8 cellular contexts compared by ENCODE assay signal in the genomic region with DNA sequence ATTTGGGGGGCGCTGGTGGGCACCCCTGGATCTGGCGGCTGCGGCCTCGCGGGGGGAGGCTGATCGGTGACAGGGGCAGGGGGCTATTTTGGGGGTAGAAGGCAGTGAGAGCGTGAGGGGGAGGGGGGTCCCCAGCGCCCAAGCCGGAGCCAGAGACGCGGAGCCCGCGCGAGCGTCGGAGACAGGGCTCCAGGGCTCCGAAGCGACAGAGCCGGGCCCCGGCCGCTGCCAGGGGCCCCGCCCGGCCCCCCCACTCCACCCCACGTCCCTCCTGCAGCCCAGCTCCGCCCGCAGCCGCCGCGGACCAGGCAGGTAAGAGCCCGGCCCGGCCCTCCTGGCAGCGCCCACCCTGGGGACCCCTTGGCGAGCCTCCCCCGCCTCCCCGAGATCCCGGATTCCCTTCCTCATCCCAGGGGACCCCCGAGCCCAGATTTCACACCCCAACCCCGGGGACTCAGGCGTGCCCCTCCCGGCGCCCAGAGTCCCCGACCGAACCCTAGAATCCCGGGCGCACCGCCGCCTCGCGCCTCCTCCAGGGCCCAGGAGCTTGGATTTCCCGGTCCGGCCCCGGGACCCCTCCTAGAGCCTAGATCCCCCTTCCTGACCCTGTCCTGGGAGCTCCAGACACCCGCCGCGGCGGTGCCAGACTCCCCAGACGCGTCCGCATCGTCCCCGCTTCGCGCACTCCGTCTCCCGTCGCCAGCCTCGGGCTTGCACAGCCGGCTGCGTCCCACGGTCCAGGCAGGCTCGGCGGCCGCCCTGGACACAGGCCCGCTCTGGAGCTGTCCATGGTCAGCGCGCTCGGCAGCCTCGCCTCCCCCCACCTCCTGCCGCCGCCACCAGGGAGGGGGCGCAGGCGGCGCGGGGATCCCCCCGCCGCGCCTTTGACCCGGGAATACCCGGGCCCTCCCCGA. TPM values are rescaled to one million over a fixed set of nuclear protein-coding genes. Genes with fewer than 3 reads are reported as not detected.
DNase-seq lines count a peak whose midpoint lies in the region; ATAC-seq, FAIRE-seq and TF ChIP-seq lines count a peak whose summit lies in the region.

TSS of gene PPFIA3 (plus strand) at position 134 of the 914 bp plus-strand sequence. CDS start 8,330 bp downstream, outside the sequence.

- POLR2A ChIA-PET in K562 (lab: Yijun Ruan, JAX): interaction anchor here (0.6 to 1.4 kb wide), 6 partner anchors 9 to 248 kb away, joined by 3 to 6 read pairs (median 4); partner anchors contain the start of gene PPP1R15A

- H3K9me1 ChIP-seq in K562 (ENCODE audit: control insufficient read depth, insufficient read depth, low read length): no peaks in the 10 kb centered on the region

- CTCF ChIA-PET in K562 (lab: Yijun Ruan, JAX; ENCODE audit: low intra/inter-chr PET ratio): no interaction called here

- ATAC-seq in K562 (peak; percentile 69), HG03460 (IDR thresholded peaks at IDR 0.05; ENCODE audit: unreplicated experiment) (no peak)

- H3K4me3 ChIP-seq in GM12865 (ENCODE audit: low read depth, low read length): peak within 1 kb of the TSS; percentile 64
- H3K4me3 ChIP-seq in OCI-LY3 (ENCODE audit: low read length): peak within 1 kb of the TSS; percentile 92
- H3K4me3 ChIP-seq in K562: peak within 1 kb of the TSS; percentile 53
- H3K4me3 ChIP-seq in iPS-11a (ENCODE audit: low read depth, low read length): peak within 1 kb of the TSS; percentile 72
- peak within 1 kb of the TSS; percentile 69 for H3K4me3 ChIP-seq in retinal pigment epithelial cell (ENCODE audit: low read length)

- no peak for TF ChIP-seq EP300 in K562 (IDR thresholded peaks at IDR 0.05; ENCODE audit: low read length)

- H3K27me3 ChIP-seq in OCI-LY3 (ENCODE audit: low read depth, low read length): no peaks in the 10 kb centered on the region
- H3K27me3 ChIP-seq in K562 (ENCODE audit: control insufficient read depth in 2 of 2, insufficient read depth in 2 of 2, low read length in 2 of 2): no peaks in the 10 kb centered on the region

- DNase-seq in GM12865 (ENCODE audit: low read depth): no peak
- peak; percentile 52 to 69 (median 53) for DNase-seq in K562 (ENCODE audit: extremely low read depth in 1 of 4, low spot score in 3 of 4)
- no peak for DNase-seq in retinal pigment epithelial cell (ENCODE audit: low read depth)
- DNase-seq in pons (ENCODE audit: low spot score): no peak
- no peak for DNase-seq in NCI-H2029 treated with DMSO at 0.1 percent for 48 hours (lab: John Stamatoyannopoulos, UW)

- intact Hi-C loops in K562 (cut with micrococcal nuclease): loop anchor here (5.0 kb wide), 1 partner anchor 38 kb away; the partner anchor contains the start of genes HRC and TRPM4

- TF ChIP-seq RAD21 in K562 (CRISPR knock-in tag; conservative IDR thresholded peaks at IDR 0.05 in 1 of 2, IDR thresholded peaks at IDR 0.05 in 1 of 2): no peak

- BruUV-seq in K562 (replicated peaks; lab: Mats Ljungman, UMichigan): no TSS peak

- H3K27ac ChIP-seq in OCI-LY3 (ENCODE audit: low read length): peak within 1 kb of the TSS; percentile 72
- peak within 1 kb of the TSS; percentile 98 for H3K27ac ChIP-seq in K562 (ENCODE audit: extremely low read depth, low read depth, low read length)

- no peaks in the 10 kb centered on the region for H4K20me1 ChIP-seq in OCI-LY3 (ENCODE audit: insufficient read depth, low read length)
- no peaks in the 10 kb centered on the region; the same call in 1 of the 2 replicates for H4K20me1 ChIP-seq in K562 (replicated peaks; ENCODE audit: control insufficient read depth, insufficient read depth, low read length)

- H3K9ac ChIP-seq in OCI-LY3 (ENCODE audit: low read length): peak within 1 kb of the TSS; percentile 90
- peak within 1 kb of the TSS; percentile 95 to 98 for H3K9ac ChIP-seq in K562 (ENCODE audit: insufficient read depth in 1 of 2, low read depth in 2 of 2, low read length in 2 of 2)

- no peaks in the 10 kb centered on the region for H3K9me3 ChIP-seq in OCI-LY3 (ENCODE audit: insufficient read depth, low read length)
- H3K9me3 ChIP-seq in K562 (replicated peaks; ENCODE audit: control insufficient read depth, insufficient read depth, low read depth, low read length): no peaks in the 10 kb centered on the region

- H3K4me2 ChIP-seq in OCI-LY3 (ENCODE audit: low read length): peak within 1 kb of the TSS; percentile 99
- H3K4me2 ChIP-seq in K562 (ENCODE audit: insufficient read depth, low read length): peak within 1 kb of the TSS; percentile 86

- FAIRE-seq in K562 (lab: Jason Lieb, UNC): no peak

- peak within 1 kb of the TSS; percentile 67; the same call in 1 of the 2 replicates for H2AFZ ChIP-seq in OCI-LY3 (ENCODE audit: low read depth, low read length)
- peak within 1 kb of the TSS; percentile 91 for H2AFZ ChIP-seq in K562 (ENCODE audit: low read depth, low read length)

- TF ChIP-seq CTCF in GM12865 (IDR thresholded peaks at IDR 0.05; ENCODE audit: insufficient read depth, low read depth, low read length, missing control alignments) (no peak), OCI-LY3 (IDR thresholded peaks at IDR 0.05; ENCODE audit: low read depth, low read length) (no peak), K562 (IDR thresholded peaks at IDR 0.05 in 2 of 3, conservative IDR thresholded peaks at IDR 0.05 in 1 of 3; ENCODE audit: insufficient read depth in 2 of 3, low read depth in 1 of 3, low read length in 3 of 3) (no peak), retinal pigment epithelial cell (conservative IDR thresholded peaks at IDR 0.05; ENCODE audit: low read depth, low read length) (no peak)

- H3K4me1 ChIP-seq in OCI-LY3 (ENCODE audit: low read length): peaks cover 17% of the 10 kb centered on the region
- peaks cover 29 to 59% of the 10 kb centered on the region in 2 experiments for H3K4me1 ChIP-seq in K562 (replicated peaks in 1 of 2; ENCODE audit: control insufficient read depth in 2 of 2, insufficient read depth in 2 of 2, low read length in 2 of 2)

- no peak for TF ChIP-seq POLR2A in K562 (conservative IDR thresholded peaks at IDR 0.05)

- in situ Hi-C loops in K562 (cut with MboI): loop anchor here (10.0 kb wide), 1 partner anchor 1215 kb away; no protein-coding TSS in a partner anchor

- WGBS in K562 (ENCODE audit: insufficient coverage, low coverage, missing lambda C conversion rate): 2% methylated on average over 24 of the region's 90 CpGs

- H3K79me2 ChIP-seq in OCI-LY3 (ENCODE audit: low read length) (peaks cover 6% of the 10 kb centered on the region), K562 (ENCODE audit: control insufficient read depth, insufficient read depth, low read length) (peaks cover 20% of the 10 kb centered on the region; the same call in 2 of the 3 replicates)

- H3K36me3 ChIP-seq in OCI-LY3 (replicated peaks; ENCODE audit: low read depth, low read length) (no peaks in the 10 kb centered on the region), K562 (ENCODE audit: control insufficient read depth, insufficient read depth, low read length) (peaks cover 11% of the 10 kb centered on the region)

TF ChIP-seq in K562, 482 proteins besides CTCF, POLR2A, EP300 and RAD21 (continues in another document):
- TF ChIP-seq HDAC1 (IDR thresholded peaks at IDR 0.05) (peak in 1 of 2 experiments; percentile 87; a peak in 2 of 4 replicates), NFRKB (IDR thresholded peaks at IDR 0.05; ENCODE audit: low read depth) (no peak), SMARCA4 (IDR thresholded peaks at IDR 0.05) (no peak), ZNF263 (CRISPR knock-in tag; IDR thresholded peaks at IDR 0.05; ENCODE audit: borderline replicate concordance) (peak; percentile 64; the same call in 1 of the 2 replicates), SNIP1 (IDR thresholded peaks at IDR 0.05; ENCODE audit: low read depth) (no peak), ZBTB7A (IDR thresholded peaks at IDR 0.05; ENCODE audit: borderline replicate concordance, control insufficient read depth, low read depth, low read length) (peak; percentile 73; the same call in 1 of the 2 replicates), JUN (IDR thresholded peaks at IDR 0.05; ENCODE audit: borderline replicate concordance, low read depth, low read length) (no peak), JUN (CRISPR knock-in tag; IDR thresholded peaks at IDR 0.05; ENCODE audit: borderline replicate concordance) (0 out of 2 replicates have a peak, but pooled peaks have one; percentile 33)

RNA-seq across cellular contexts. Expression of gene PPFIA3, which starts in this region (rescaled TPM):
- total RNA-seq in K562 (2011; cell fraction: chromatin; rRNA removed; ENCODE audit: low replicate concordance): 69.7 and 96.7 TPM in 2 replicates
- total RNA-seq in K562 (2011; cell fraction: nucleolus; rRNA removed): 59.0 and 65.5 TPM in 2 replicates
- 60.3 and 89.2 TPM in 2 replicates for total RNA-seq in K562 (2011; cell fraction: nucleoplasm; rRNA removed)
- 48.2 and 55.9 TPM in 2 replicates for total RNA-seq in K562 (2014; rRNA removed)
- 10.3 and 11.5 TPM in 2 replicates for total RNA-seq in K562 (2014; rRNA removed; fragmentation: Illumina TruSeq; extraction: Trizol)
- total RNA-seq in K562 (2015; rRNA removed; fragmentation: Illumina TruSeq; extraction: Trizol): 19.1 and 21.0 TPM in 2 replicates
- total RNA-seq in K562 (2021): 47.5 and 53.0 TPM in 2 replicates
- 11.2 and 16.9 TPM in 2 replicates for polyA plus RNA-seq in K562 (2011; rRNA removed)
- 17.5 and 30.1 TPM in 2 replicates for polyA plus RNA-seq in K562 (2011; cell fraction: cytosol; rRNA removed)
- 52.6 and 77.1 TPM in 2 replicates for polyA plus RNA-seq in K562 (2011; cell fraction: nucleus; rRNA removed)
- 17.8 and 27.4 TPM in 2 replicates for polyA plus RNA-seq in K562 (2012)
- polyA plus RNA-seq in K562 (2014; fragmentation: Illumina TruSeq; extraction: Trizol): 17.6 and 30.1 TPM in 2 replicates
- polyA plus RNA-seq in K562 (2014; fragmentation: Nextera tagmentation; extraction: Ambion mirVana): under 1 TPM; 0.10 to 0.29 TPM
- polyA plus RNA-seq in K562 (2014; rRNA removed): 44.2 and 46.7 TPM in 2 replicates
- polyA minus RNA-seq in K562 (2011; rRNA and poly(A)+ RNA removed): 11.1 and 17.2 TPM in 2 replicates
- polyA minus RNA-seq in K562 (2011; cell fraction: cytosol; rRNA and poly(A)+ RNA removed): 9.8 and 20.9 TPM in 2 replicates
- 27.1 and 32.9 TPM in 2 replicates for polyA minus RNA-seq in K562 (2011; cell fraction: nucleus; rRNA and poly(A)+ RNA removed)

Comparison
In these comparisons a context has a peak if more than half of its experiments do, and no peak if none do; other contexts are left out.
1. DNase-seq: peak in K562 (4 of 4); none in GM12865 (single experiment), retinal pigment epithelial cell (single experiment), pons (single experiment) and NCI-H2029 treated with DMSO at 0.1 percent for 48 hours (single experiment).
2. Peak in every context shown above with its lines, with median percentiles within 50 percentile points of each other: H3K4me3 ChIP-seq.